1 cellular context compared by ENCODE assay signal in the genomic region with DNA sequence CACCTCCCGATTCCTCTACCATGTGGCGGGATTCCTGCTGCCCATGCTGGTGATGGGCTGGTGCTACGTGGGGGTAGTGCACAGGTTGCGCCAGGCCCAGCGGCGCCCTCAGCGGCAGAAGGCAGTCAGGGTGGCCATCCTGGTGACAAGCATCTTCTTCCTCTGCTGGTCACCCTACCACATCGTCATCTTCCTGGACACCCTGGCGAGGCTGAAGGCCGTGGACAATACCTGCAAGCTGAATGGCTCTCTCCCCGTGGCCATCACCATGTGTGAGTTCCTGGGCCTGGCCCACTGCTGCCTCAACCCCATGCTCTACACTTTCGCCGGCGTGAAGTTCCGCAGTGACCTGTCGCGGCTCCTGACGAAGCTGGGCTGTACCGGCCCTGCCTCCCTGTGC.
TF ChIP-seq lines count a peak whose summit lies in the region.

No MANE protein-coding gene starts in this region.

TF ChIP-seq in IMR-90, 13 proteins besides CTCF, POLR2A, EP300 and RAD21:
- no peak for TF ChIP-seq MAZ (IDR thresholded peaks at IDR 0.05; ENCODE audit: borderline replicate concordance, low read depth, low read length)
- no peak for TF ChIP-seq RCOR1 (IDR thresholded peaks at IDR 0.05; ENCODE audit: insufficient replicate concordance, low read length)
- no peak for TF ChIP-seq MAFK (IDR thresholded peaks at IDR 0.05; ENCODE audit: low read depth, low read length)
- no peak for TF ChIP-seq MXI1 (IDR thresholded peaks at IDR 0.05; ENCODE audit: borderline replicate concordance, low read depth, low read length)
- TF ChIP-seq, protein P1, sequence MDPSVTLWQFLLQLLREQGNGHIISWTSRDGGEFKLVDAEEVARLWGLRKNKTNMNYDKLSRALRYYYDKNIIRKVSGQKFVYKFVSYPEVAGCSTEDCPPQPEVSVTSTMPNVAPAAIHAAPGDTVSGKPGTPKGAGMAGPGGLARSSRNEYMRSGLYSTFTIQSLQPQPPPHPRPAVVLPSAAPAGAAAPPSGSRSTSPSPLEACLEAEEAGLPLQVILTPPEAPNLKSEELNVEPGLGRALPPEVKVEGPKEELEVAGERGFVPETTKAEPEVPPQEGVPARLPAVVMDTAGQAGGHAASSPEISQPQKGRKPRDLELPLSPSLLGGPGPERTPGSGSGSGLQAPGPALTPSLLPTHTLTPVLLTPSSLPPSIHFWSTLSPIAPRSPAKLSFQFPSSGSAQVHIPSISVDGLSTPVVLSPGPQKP (IDR thresholded peaks at IDR 0.05; ENCODE audit: borderline replicate concordance, low read depth, low read length): no peak
- no peak for TF ChIP-seq SMC3 (IDR thresholded peaks at IDR 0.05; ENCODE audit: low read depth, low read length)
- TF ChIP-seq, protein P2, sequence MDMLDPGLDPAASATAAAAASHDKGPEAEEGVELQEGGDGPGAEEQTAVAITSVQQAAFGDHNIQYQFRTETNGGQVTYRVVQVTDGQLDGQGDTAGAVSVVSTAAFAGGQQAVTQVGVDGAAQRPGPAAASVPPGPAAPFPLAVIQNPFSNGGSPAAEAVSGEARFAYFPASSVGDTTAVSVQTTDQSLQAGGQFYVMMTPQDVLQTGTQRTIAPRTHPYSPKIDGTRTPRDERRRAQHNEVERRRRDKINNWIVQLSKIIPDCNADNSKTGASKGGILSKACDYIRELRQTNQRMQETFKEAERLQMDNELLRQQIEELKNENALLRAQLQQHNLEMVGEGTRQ (IDR thresholded peaks at IDR 0.05; ENCODE audit: low read depth, low read length): no peak
- TF ChIP-seq CHD1 (IDR thresholded peaks at IDR 0.05; ENCODE audit: low read depth, low read length): no peak
- TF ChIP-seq RFX5 (IDR thresholded peaks at IDR 0.05; ENCODE audit: low read depth, low read length): no peak
- TF ChIP-seq BHLHE40 (IDR thresholded peaks at IDR 0.05; ENCODE audit: low read depth, low read length): no peak
- TF ChIP-seq NFE2L2 (IDR thresholded peaks at IDR 0.05; ENCODE audit: low read depth, low read length): no peak
- no peak for TF ChIP-seq FOS (IDR thresholded peaks at IDR 0.05; ENCODE audit: low read depth, low read length)
- no peak for TF ChIP-seq CEBPB (IDR thresholded peaks at IDR 0.05; ENCODE audit: low read depth, low read length)
